23 cellular contexts compared by ENCODE assay signal in genomic region chr14:35234007-35234406, GRCh38. TPM values are rescaled to one million over a fixed set of nuclear protein-coding genes. Genes with fewer than 3 reads are reported as not detected.
A peak's percentile ranks its signal among the peaks of the same experiment; 100 is the strongest.
DNase-seq lines count a peak whose midpoint lies in the region; ATAC-seq, FAIRE-seq and TF ChIP-seq lines count a peak whose summit lies in the region.
"Had no signal": no experiment of that assay in that cellular context is flagged by ENCODE, and none has a peak within 500 bp of the region (broad histone marks: within the 10 kb centered on the region; RNA-seq: fewer than 3 reads in every experiment).

No MANE protein-coding gene starts in this region.

- no peak for ATAC-seq in GM23338
- ATAC-seq: activated T-cell treated with anti-CD3 and anti-CD28 coated beads, Interleukin-2, amount 50 U/mL, for 72 hours; naive thymus-derived CD4-positive, alpha-beta T cell had no signal

- H3K27ac ChIP-seq in astrocyte (ENCODE audit: low read depth, low read length) (no peak overlapping the region), GM23338 (ENCODE audit: low read depth) (no peak overlapping the region)
- H3K27ac ChIP-seq: thoracic aorta had no signal

- H3K27me3 ChIP-seq in astrocyte (ENCODE audit: insufficient read depth, low read length) (no peaks in the 10 kb centered on the region), GM23338 (ENCODE audit: insufficient read depth) (no peaks in the 10 kb centered on the region)

- no peak overlapping the region for H3K9ac ChIP-seq in astrocyte (ENCODE audit: low read length)

- DNase-seq in EH (ENCODE audit: low read depth), result peak; percentile 32
- DNase-seq in astrocyte (ENCODE audit: low read depth), result peak; percentile 29
- DNase-seq in foreskin fibroblast, result peak; percentile 21 to 58
- peak; percentile 16 for DNase-seq in skeletal muscle cell (ENCODE audit: low read depth)
- DNase-seq in NCI-H2107 (lab: John Stamatoyannopoulos, UW), result no peak
- DNase-seq in C1 segment of cervical spinal cord (lab: John Stamatoyannopoulos, UW), result no peak
- DNase-seq in GM23338 (ENCODE audit: low spot score), result no peak
- DNase-seq: activated CD4-positive, alpha-beta T cell treated with anti-CD3 and anti-CD28 coated beads for 4 hours; activated T-cell treated with anti-CD3 and anti-CD28 coated beads, Interleukin-2, amount 50 U/mL, for 72 hours; hypothalamus; kidney; naive thymus-derived CD4-positive, alpha-beta T cell; NCI-H1436 treated with DMSO at 0.1 percent for 48 hours; NCI-H2171; posterior cingulate gyrus; SHP77; T-helper 1 cell had no signal

- no peak overlapping the region for H3K4me3 ChIP-seq in astrocyte (ENCODE audit: insufficient read depth, low read depth, low read length)
- no peak overlapping the region for H3K4me3 ChIP-seq in foreskin fibroblast (ENCODE audit: low read depth in 1 of 2, low read length in 2 of 2)
- H3K4me3 ChIP-seq in skeletal muscle cell (ENCODE audit: low read depth, low read length), result no peak overlapping the region
- no peak overlapping the region for H3K4me3 ChIP-seq in GM23338
- H3K4me3 ChIP-seq: thoracic aorta had no signal

- H3K9me2 ChIP-seq in GM23338 (ENCODE audit: insufficient read depth), result no peaks in the 10 kb centered on the region

- H3K9me3 Mint-ChIP-seq in astrocyte (ENCODE audit: unreplicated experiment) (no peaks in the 10 kb centered on the region), GM23338 (no peaks in the 10 kb centered on the region)
- H3K9me3 Mint-ChIP-seq: activated naive CD4-positive, alpha-beta T cell treated with anti-CD3 and anti-CD28 coated beads, Interleukin-2, amount 50 U/mL, for 24 hours; activated T-cell treated with anti-CD3 and anti-CD28 coated beads, Interleukin-2, amount 50 U/mL, for 72 hours; memory B cell; naive thymus-derived CD4-positive, alpha-beta T cell had no signal

- no peaks in the 10 kb centered on the region for H4K20me1 ChIP-seq in astrocyte (ENCODE audit: insufficient read depth, low read length)
- H4K20me1 ChIP-seq in GM23338 (replicated peaks; ENCODE audit: insufficient read depth), result no peaks in the 10 kb centered on the region

- H3K27me3 Mint-ChIP-seq in astrocyte (ENCODE audit: low read depth, unreplicated experiment) (no peaks in the 10 kb centered on the region), GM23338 (ENCODE audit: insufficient read depth, low read depth, poor library complexity) (peaks cover 1% of the 10 kb centered on the region)
- H3K27me3 Mint-ChIP-seq: activated naive CD4-positive, alpha-beta T cell treated with anti-CD3 and anti-CD28 coated beads, Interleukin-2, amount 50 U/mL, for 24 hours; B cell; memory B cell; naive thymus-derived CD4-positive, alpha-beta T cell had no signal

- no peaks in the 10 kb centered on the region for H3F3A ChIP-seq in GM23338 (replicated peaks; ENCODE audit: low read depth)

- no peaks in the 10 kb centered on the region for H3K9me3 ChIP-seq in astrocyte (ENCODE audit: insufficient read depth, low read depth, low read length)
- H3K9me3 ChIP-seq: thoracic aorta had no signal

- H3K4me3 Mint-ChIP-seq in astrocyte (ENCODE audit: unreplicated experiment), result no peak overlapping the region
- no peak overlapping the region for H3K4me3 Mint-ChIP-seq in GM23338
- H3K4me3 Mint-ChIP-seq: activated naive CD4-positive, alpha-beta T cell treated with anti-CD3 and anti-CD28 coated beads, Interleukin-2, amount 50 U/mL, for 24 hours; activated T-cell treated with anti-CD3 and anti-CD28 coated beads, Interleukin-2, amount 50 U/mL, for 72 hours; B cell; memory B cell; naive thymus-derived CD4-positive, alpha-beta T cell had no signal

- H3K4me1 ChIP-seq in astrocyte (ENCODE audit: insufficient read depth, low read length) (no peaks in the 10 kb centered on the region), GM23338 (ENCODE audit: insufficient read depth) (no peaks in the 10 kb centered on the region)

- FAIRE-seq in astrocyte (lab: Jason Lieb, UNC), result no peak
- FAIRE-seq: endometrium, frontal cortex, kidney had no signal

- TF ChIP-seq CTCF in astrocyte (IDR thresholded peaks at IDR 0.05; ENCODE audit: insufficient read depth, low read depth, low read length), result no peak
- TF ChIP-seq CTCF in foreskin fibroblast (IDR thresholded peaks at IDR 0.05; ENCODE audit: low read depth, low read length), result no peak
- no peak for TF ChIP-seq CTCF in GM23338 (conservative IDR thresholded peaks at IDR 0.05; ENCODE audit: low read depth in 2 of 2)

- H3K4me1 Mint-ChIP-seq in astrocyte (ENCODE audit: low read depth, unreplicated experiment), result no peaks in the 10 kb centered on the region
- H3K4me1 Mint-ChIP-seq in GM23338, result 0 out of 3 replicates have a peak, but pooled peaks cover 2% of the 10 kb centered on the region
- H3K4me1 Mint-ChIP-seq: B cell, memory B cell had no signal

- H3K27ac Mint-ChIP-seq in astrocyte (ENCODE audit: unreplicated experiment), result no peak overlapping the region
- no peak overlapping the region; the same call in 1 of the 2 replicates for H3K27ac Mint-ChIP-seq in GM23338
- H3K27ac Mint-ChIP-seq: activated T-cell treated with anti-CD3 and anti-CD28 coated beads, Interleukin-2, amount 50 U/mL, for 72 hours; B cell; memory B cell had no signal

- H3K36me3 Mint-ChIP-seq in astrocyte (ENCODE audit: low read depth, unreplicated experiment) (peaks cover 2% of the 10 kb centered on the region), GM23338 (ENCODE audit: low read depth) (no peaks in the 10 kb centered on the region)

- H2AFZ ChIP-seq in astrocyte (ENCODE audit: low read depth, low read length) (no peak overlapping the region), GM23338 (no peak overlapping the region)

- H3K4me2 ChIP-seq in astrocyte (ENCODE audit: low read length) (no peak overlapping the region), GM23338 (no peak overlapping the region)

- H3K36me3 ChIP-seq in astrocyte (ENCODE audit: insufficient read depth, low read length) (no peaks in the 10 kb centered on the region), GM23338 (ENCODE audit: insufficient read depth) (no peaks in the 10 kb centered on the region)
- H3K36me3 ChIP-seq: thoracic aorta had no signal

- H3K79me2 ChIP-seq in astrocyte (ENCODE audit: insufficient read depth, low read length), result no peaks in the 10 kb centered on the region
- H3K79me2 ChIP-seq in GM23338 (replicated peaks; ENCODE audit: insufficient read depth), result no peaks in the 10 kb centered on the region; the same call in 1 of the 2 replicates

TF ChIP-seq in GM23338, 12 proteins besides CTCF, POLR2A, EP300 and RAD21 (continues in another document):
- no peak for TF ChIP-seq JUNB (IDR thresholded peaks at IDR 0.05; ENCODE audit: unreplicated experiment)
- no peak for TF ChIP-seq ZNF331 (CRISPR knock-in tag; IDR thresholded peaks at IDR 0.05; ENCODE audit: low read depth)
- no peak for TF ChIP-seq NANOG (IDR thresholded peaks at IDR 0.05; ENCODE audit: borderline replicate concordance)
- TF ChIP-seq, protein P1, sequence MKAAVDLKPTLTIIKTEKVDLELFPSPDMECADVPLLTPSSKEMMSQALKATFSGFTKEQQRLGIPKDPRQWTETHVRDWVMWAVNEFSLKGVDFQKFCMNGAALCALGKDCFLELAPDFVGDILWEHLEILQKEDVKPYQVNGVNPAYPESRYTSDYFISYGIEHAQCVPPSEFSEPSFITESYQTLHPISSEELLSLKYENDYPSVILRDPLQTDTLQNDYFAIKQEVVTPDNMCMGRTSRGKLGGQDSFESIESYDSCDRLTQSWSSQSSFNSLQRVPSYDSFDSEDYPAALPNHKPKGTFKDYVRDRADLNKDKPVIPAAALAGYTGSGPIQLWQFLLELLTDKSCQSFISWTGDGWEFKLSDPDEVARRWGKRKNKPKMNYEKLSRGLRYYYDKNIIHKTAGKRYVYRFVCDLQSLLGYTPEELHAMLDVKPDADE (IDR thresholded peaks at IDR 0.05), result no peak
- TF ChIP-seq STAT1 (IDR thresholded peaks at IDR 0.05; ENCODE audit: unreplicated experiment), result no peak

RNA-seq across cellular contexts. Expression of gene PSMA6, which starts 58.2 kb away (rescaled TPM):
- total RNA-seq in astrocyte, result 210 and 225 TPM in 2 replicates
- total RNA-seq in GM23338 (2014; rRNA removed; shearing (Covaris generic)), result 216 and 223 TPM in 2 replicates
- polyA plus RNA-seq in GM23338 (2016; fragmentation: Nextera tagmentation; extraction: Ambion mirVana), result 296 and 300 TPM in 2 replicates

Comparison
In these comparisons a context has a peak if more than half of its experiments do, and no peak if none do; other contexts are left out.
1. DNase-seq: peak in EH (single experiment), astrocyte (single experiment), foreskin fibroblast (2 of 2) and skeletal muscle cell (single experiment); none in NCI-H2107 (single experiment), C1 segment of cervical spinal cord (0 of 14) and GM23338 (single experiment).